22 cellular contexts compared by ENCODE assay signal in the genomic region with DNA sequence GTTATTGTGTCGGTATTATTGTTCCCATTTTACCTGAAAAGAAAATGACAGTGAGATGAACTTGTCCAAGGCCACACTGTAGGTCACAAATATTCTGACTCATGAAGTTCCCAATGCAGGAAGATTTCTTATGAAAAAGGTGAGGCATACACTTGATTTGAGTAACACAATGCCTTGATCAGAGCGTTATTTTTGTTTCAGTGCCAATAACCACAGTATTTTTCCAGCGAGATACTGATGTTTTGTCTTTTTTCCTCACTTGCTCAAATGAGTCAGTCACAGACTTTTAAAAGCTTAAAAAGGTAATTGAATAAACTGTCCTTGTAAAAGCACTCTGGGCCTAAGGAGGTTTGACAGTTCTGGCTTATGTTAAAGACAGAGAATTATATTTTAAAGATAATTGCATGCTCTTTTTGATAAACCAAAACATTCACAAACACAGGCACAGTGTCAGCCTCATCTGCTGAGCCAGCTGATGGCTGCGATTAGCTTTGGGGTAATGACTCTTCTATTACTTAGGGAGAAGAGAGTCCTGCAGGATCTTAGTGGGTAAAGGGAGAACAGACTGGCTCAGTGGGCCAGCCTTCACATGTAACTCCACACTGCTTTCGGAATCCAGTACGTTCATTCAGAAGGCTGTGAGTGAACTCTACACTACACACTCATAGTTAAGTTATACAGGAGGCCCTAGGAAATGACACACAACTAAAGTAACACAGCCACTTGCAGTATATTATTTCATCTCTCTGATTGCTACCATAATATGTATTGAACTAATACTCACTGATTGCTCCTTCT.
DNase-seq lines count a peak whose midpoint lies in the region; ATAC-seq and TF ChIP-seq lines count a peak whose summit lies in the region.
"Had no signal": no experiment of that assay in that cellular context is flagged by ENCODE, and none has a peak within 500 bp of the region (broad histone marks: within the 10 kb centered on the region; RNA-seq: fewer than 3 reads in every experiment).

No MANE protein-coding gene starts in this region.

- H3K27me3 ChIP-seq in brain microvascular endothelial cell (replicated peaks): no peaks in the 10 kb centered on the region
- H3K27me3 ChIP-seq in WERI-Rb-1 (ENCODE audit: insufficient read depth, low read depth, severe bottlenecking): no peaks in the 10 kb centered on the region

- TF ChIP-seq CTCF in brain microvascular endothelial cell (IDR thresholded peaks at IDR 0.05; ENCODE audit: low read depth, low read length, missing control alignments) (no peak), fibroblast of the aortic adventitia (IDR thresholded peaks at IDR 0.05; ENCODE audit: insufficient read depth, low read length) (no peak), WERI-Rb-1 (IDR thresholded peaks at IDR 0.05; ENCODE audit: low read depth, low read length) (no peak)

- H3K9me3 ChIP-seq in WERI-Rb-1 (ENCODE audit: severe bottlenecking): no peaks in the 10 kb centered on the region

- H3K36me3 ChIP-seq in brain microvascular endothelial cell (replicated peaks): no peaks in the 10 kb centered on the region
- no peaks in the 10 kb centered on the region for H3K36me3 ChIP-seq in WERI-Rb-1

- in situ Hi-C loops in brain microvascular endothelial cell (cut with HindIII; ENCODE audit: low pct_ligation_motif_present, low sequenced_read_pairs): no loop called here

- peak; percentile 26 for DNase-seq in LHCN-M2 (ENCODE audit: low read depth)
- peak; percentile 56 for DNase-seq in brain microvascular endothelial cell
- peak; percentile 62 for DNase-seq in fibroblast of the aortic adventitia (ENCODE audit: low read depth)
- DNase-seq in sciatic nerve (ENCODE audit: low spot score): no peak
- DNase-seq in NCI-H524 (lab: John Stamatoyannopoulos, UW): no peak
- no peak for DNase-seq in WERI-Rb-1
- no peak for DNase-seq in SIG-M5 (lab: John Stamatoyannopoulos, UW)
- DNase-seq in HCEC 1CT: no peak
- DNase-seq: activated naive CD8-positive, alpha-beta T cell treated with anti-CD3 and anti-CD28 coated beads for 36 hours; caudate nucleus; CD4-positive, alpha-beta memory T cell; DMS53; H9; hypothalamus; Kasumi-1; kidney; natural killer cell; NCI-H1436; NCI-H774; stimulated activated CD4-positive, alpha-beta T cell treated with anti-CD3 and anti-CD28 coated beads, Interleukin-4, amount 100 ng/mL, for 1 hour; T-helper 9 cell had no signal

- ATAC-seq in sciatic nerve: peak; percentile 42
- ATAC-seq: activated CD4-positive, CD25-positive, alpha-beta regulatory T cell treated with anti-CD3 and anti-CD28 coated beads, Interleukin-2, amount 50 U/mL, for 24 hours had no signal

- H3K4me3 ChIP-seq in brain microvascular endothelial cell (ENCODE audit: low read depth, low read length) (no peak overlapping the region), fibroblast of the aortic adventitia (ENCODE audit: low read depth, low read length) (no peak overlapping the region), WERI-Rb-1 (ENCODE audit: low read depth, low read length) (no peak overlapping the region)

- intact Hi-C loops in sciatic nerve (cut with DNase I): no loop called here

- H3K27ac ChIP-seq in brain microvascular endothelial cell: no peak overlapping the region
- no peak overlapping the region for H3K27ac ChIP-seq in WERI-Rb-1

Comparison
In these comparisons a context has a peak if more than half of its experiments do, and no peak if none do; other contexts are left out.
1. DNase-seq: peak in LHCN-M2 (single experiment), brain microvascular endothelial cell (single experiment) and fibroblast of the aortic adventitia (single experiment); none in sciatic nerve (single experiment), NCI-H524 (0 of 2), WERI-Rb-1 (single experiment), SIG-M5 (single experiment) and HCEC 1CT (single experiment).